ENCODE assay signal across 8 cellular contexts in the genomic region with DNA sequence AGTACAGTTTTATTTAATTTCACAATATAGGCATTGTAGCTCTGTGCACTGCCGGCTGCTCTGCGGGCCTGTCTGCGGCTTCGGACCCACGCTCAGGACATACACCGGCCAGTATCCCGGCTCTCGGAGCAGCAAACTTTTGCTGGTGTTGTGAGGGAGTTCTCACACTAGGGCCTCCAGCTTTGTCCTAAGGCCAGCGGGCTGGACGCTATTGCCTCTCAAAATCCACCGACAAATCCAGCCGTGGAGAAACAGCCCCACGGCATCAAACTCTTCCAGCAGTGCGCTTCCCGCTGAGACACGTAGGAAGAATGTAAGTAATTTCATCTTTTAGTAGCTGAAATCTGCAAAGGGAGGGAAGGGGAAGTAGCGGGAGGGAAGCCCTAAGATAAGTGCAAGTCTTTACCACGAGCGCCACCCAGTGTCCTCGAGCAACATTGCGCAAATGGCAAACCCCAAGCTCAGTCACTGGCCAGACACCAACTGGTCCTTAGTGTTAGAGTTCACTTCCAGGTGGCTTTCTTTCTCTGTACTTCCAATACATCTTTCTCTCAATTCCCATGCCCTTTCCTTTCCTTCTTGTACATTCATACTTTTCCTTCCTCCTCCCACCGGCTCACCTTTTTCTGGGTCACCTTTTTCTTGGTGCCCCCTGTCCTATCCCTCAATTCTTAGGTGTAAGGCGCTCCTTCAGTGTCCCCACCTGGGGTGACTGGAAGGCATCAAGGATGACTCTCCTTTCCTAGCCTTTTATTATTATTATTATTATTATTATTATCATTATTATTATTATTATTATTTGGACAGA. TPM values are rescaled to one million over a fixed set of nuclear protein-coding genes. Genes with fewer than 3 reads are reported as not detected.
DNase-seq lines count a peak whose midpoint lies in the region; ATAC-seq and TF ChIP-seq lines count a peak whose summit lies in the region.

No MANE protein-coding gene starts in this region.

- CTCF ChIA-PET in activated CD8-positive, alpha-beta T cell treated with anti-CD3 and anti-CD28 coated beads, Interleukin-2, amount 10 ng/mL, durations not matched to agents 7 days and 5 days (lab: Charles Lee), result interaction anchor here (0.7 to 3.0 kb wide), 28 partner anchors 8 to 1111 kb away, joined by 3 to 34 read pairs (median 4); no protein-coding TSS in a partner anchor

- no peaks in the 10 kb centered on the region for H3K9me3 Mint-ChIP-seq in activated CD8-positive, alpha-beta T cell treated with anti-CD3 and anti-CD28 coated beads, Interleukin-2, amount 10 ng/mL, durations not matched to agents 7 days and 5 days (ENCODE audit: insufficient read depth)

- POLR2A ChIA-PET in activated CD8-positive, alpha-beta T cell treated with anti-CD3 and anti-CD28 coated beads, Interleukin-2, amount 10 ng/mL, durations not matched to agents 7 days and 5 days (lab: Charles Lee), result no interaction called here

- no peak overlapping the region for H3K27ac Mint-ChIP-seq in activated CD8-positive, alpha-beta T cell treated with anti-CD3 and anti-CD28 coated beads, Interleukin-2, amount 10 ng/mL, durations not matched to agents 7 days and 5 days

- peak overlapping the region; percentile 62 for H3K4me3 Mint-ChIP-seq in activated CD8-positive, alpha-beta T cell treated with anti-CD3 and anti-CD28 coated beads, Interleukin-2, amount 10 ng/mL, durations not matched to agents 7 days and 5 days

- peaks cover 63% of the 10 kb centered on the region for H3K27me3 Mint-ChIP-seq in activated CD8-positive, alpha-beta T cell treated with anti-CD3 and anti-CD28 coated beads, Interleukin-2, amount 10 ng/mL, durations not matched to agents 7 days and 5 days (ENCODE audit: low read depth)

- H3K4me1 ChIP-seq in BE2C, result 0 out of 2 replicates have a peak, but pooled peaks cover 4% of the 10 kb centered on the region
- no peaks in the 10 kb centered on the region for H3K4me1 ChIP-seq in endocrine pancreas (ENCODE audit: control insufficient read depth, insufficient read depth, low read length)

- ATAC-seq in GM18907 (IDR thresholded peaks at IDR 0.05; ENCODE audit: unreplicated experiment), result peak; percentile 92
- ATAC-seq in HG03196 (IDR thresholded peaks at IDR 0.05; ENCODE audit: unreplicated experiment), result peak; percentile 91
- peak; percentile 87 for ATAC-seq in activated CD8-positive, alpha-beta T cell treated with anti-CD3 and anti-CD28 coated beads, Interleukin-2, amount 10 ng/mL, durations not matched to agents 7 days and 5 days

- H3K9me3 ChIP-seq in BE2C, result no peaks in the 10 kb centered on the region
- H3K9me3 ChIP-seq in endocrine pancreas (ENCODE audit: control insufficient read depth, low read length), result no peaks in the 10 kb centered on the region

- H3K36me3 Mint-ChIP-seq in activated CD8-positive, alpha-beta T cell treated with anti-CD3 and anti-CD28 coated beads, Interleukin-2, amount 10 ng/mL, durations not matched to agents 7 days and 5 days (ENCODE audit: low read depth), result peaks cover 3% of the 10 kb centered on the region

- DNase-seq in BE2C (peak; percentile 75), NCI-H526 treated with DMSO at 0.1 percent for 48 hours (lab: John Stamatoyannopoulos, UW) (peak; percentile 74), middle frontal gyrus (ENCODE audit: extremely low spot score, low spot score) (peak; percentile 74)
- DNase-seq in activated CD8-positive, alpha-beta T cell treated with anti-CD3 and anti-CD28 coated beads, Interleukin-2, amount 10 ng/mL, durations not matched to agents 7 days and 5 days, result peak; percentile 77
- peak; percentile 44 for DNase-seq in stimulated activated CD8-positive, alpha-beta memory T cell treated with anti-CD3 and anti-CD28 coated beads, Interleukin-4, amount 100 ng/mL, for 24 hours (ENCODE audit: low read depth)

- no peaks in the 10 kb centered on the region for H3K36me3 ChIP-seq in BE2C
- H3K36me3 ChIP-seq in endocrine pancreas (ENCODE audit: control insufficient read depth, insufficient read depth, low read length), result no peaks in the 10 kb centered on the region

- TF ChIP-seq CTCF in BE2C (IDR thresholded peaks at IDR 0.05; ENCODE audit: low read depth, low read length), result peak; percentile 94

- H3K9ac ChIP-seq in endocrine pancreas (ENCODE audit: control insufficient read depth, insufficient read depth, low read length), result peak overlapping the region; percentile 49

- peaks cover 34% of the 10 kb centered on the region for H3K4me1 Mint-ChIP-seq in activated CD8-positive, alpha-beta T cell treated with anti-CD3 and anti-CD28 coated beads, Interleukin-2, amount 10 ng/mL, durations not matched to agents 7 days and 5 days (ENCODE audit: low read depth)

- H3K27me3 ChIP-seq in BE2C, result peaks cover 22% of the 10 kb centered on the region
- peaks cover 14% of the 10 kb centered on the region for H3K27me3 ChIP-seq in endocrine pancreas (ENCODE audit: control insufficient read depth, insufficient read depth, low read length)

- H3K4me3 ChIP-seq in BE2C (ENCODE audit: low read depth, low read length), result peak overlapping the region; percentile 58
- peak overlapping the region; percentile 50 for H3K4me3 ChIP-seq in endocrine pancreas (ENCODE audit: control insufficient read depth, insufficient read depth, low read length)

RNA-seq across cellular contexts. Expression of gene DLX5, which starts 3.0 kb away (rescaled TPM):
- 6.2 TPM for polyA plus RNA-seq in BE2C (2012; ENCODE audit: insufficient read depth, insufficient read length, low read depth)
- not detected for total RNA-seq in activated CD8-positive, alpha-beta T cell treated with anti-CD3 and anti-CD28 coated beads, Interleukin-2, amount 10 ng/mL, durations not matched to agents 7 days and 5 days

RNA-seq across cellular contexts. Expression of gene DLX6, which starts 22.3 kb away (rescaled TPM):
- polyA plus RNA-seq in BE2C (2012; ENCODE audit: insufficient read depth, insufficient read length, low read depth), result 20.5 TPM
- not detected for total RNA-seq in activated CD8-positive, alpha-beta T cell treated with anti-CD3 and anti-CD28 coated beads, Interleukin-2, amount 10 ng/mL, durations not matched to agents 7 days and 5 days

Comparison
In these comparisons a context has a peak if more than half of its experiments do, and no peak if none do; other contexts are left out.
1. Peak in every context shown above with its lines: DNase-seq, ATAC-seq and H3K4me3 ChIP-seq.